Comparison of ENCODE assay signal across 3 cellular contexts in the genomic region with DNA sequence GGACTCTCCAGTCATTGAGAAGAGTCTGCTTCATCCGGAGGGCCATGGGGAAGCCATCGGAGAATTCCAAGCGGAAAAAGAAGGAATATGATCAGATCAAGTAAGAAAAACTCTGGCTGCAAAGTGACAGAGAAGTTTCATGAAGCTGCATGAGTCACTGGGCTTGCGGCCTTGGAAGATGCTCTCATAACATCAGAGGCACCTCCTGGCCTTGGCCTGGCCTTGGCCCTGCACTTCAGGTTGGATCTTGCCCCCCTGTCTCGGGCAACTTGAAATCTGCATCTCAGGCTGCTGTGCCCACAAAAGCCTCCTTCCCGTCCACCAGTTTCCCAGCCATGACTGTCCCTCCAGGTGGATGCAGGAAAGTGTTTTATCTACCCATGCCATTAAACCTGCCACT.
"Had no signal": no experiment of that assay in that cellular context is flagged by ENCODE, and none has a peak within 500 bp of the region (broad histone marks: within the 10 kb centered on the region; RNA-seq: fewer than 3 reads in every experiment).

No MANE protein-coding gene starts in this region.

- H3K4me3 ChIP-seq: GM12878 had no signal

- ATAC-seq: GM12878 had no signal

- DNase-seq: GDM1, GF-D8 had no signal
